Comparison of ENCODE assay signal across 1 cellular context in genomic region chr17:81902023-81902652, GRCh38.
TF ChIP-seq lines count a peak whose summit lies in the region.

TSS of gene NPB (plus strand) at chr17:81902238. CDS start at chr17:81902278, 40 bp downstream.

TF ChIP-seq in HepG2, 621 proteins besides CTCF, POLR2A, EP300 and RAD21 (continued from another document and continues in another):
- TF ChIP-seq SNAPC4 (CRISPR knock-in tag; IDR thresholded peaks at IDR 0.05) (no peak), ZZZ3 (CRISPR knock-in tag; IDR thresholded peaks at IDR 0.05; ENCODE audit: borderline replicate concordance) (no peak), ZKSCAN5 (CRISPR knock-in tag; IDR thresholded peaks at IDR 0.05) (no peak), ZBTB43 (CRISPR knock-in tag; conservative IDR thresholded peaks at IDR 0.05) (peak; percentile 5; the same call in 1 of the 2 replicates), FLYWCH1 (CRISPR knock-in tag; IDR thresholded peaks at IDR 0.05) (peak; percentile 80), RORA (CRISPR knock-in tag; IDR thresholded peaks at IDR 0.05) (no peak), ZNF354B (CRISPR knock-in tag; IDR thresholded peaks at IDR 0.05) (no peak), PAWR (CRISPR knock-in tag; IDR thresholded peaks at IDR 0.05; ENCODE audit: borderline replicate concordance) (no peak), ZMYM3 (CRISPR knock-in tag; IDR thresholded peaks at IDR 0.05) (no peak), HDAC1 (CRISPR knock-in tag; IDR thresholded peaks at IDR 0.05) (no peak), SRSF1 (optimal IDR thresholded peaks at IDR 0.05; ENCODE audit: low read depth, low read length) (no peak), AGO1 (IDR thresholded peaks at IDR 0.05; ENCODE audit: low read depth, low read length, poor library complexity, severe bottlenecking) (peak; percentile 100), ZNF605 (CRISPR knock-in tag; IDR thresholded peaks at IDR 0.05) (no peak), TSC22D2 (CRISPR knock-in tag; IDR thresholded peaks at IDR 0.05; ENCODE audit: borderline replicate concordance) (no peak), MIER2 (CRISPR knock-in tag; IDR thresholded peaks at IDR 0.05) (no peak), ZNF367 (CRISPR knock-in tag; IDR thresholded peaks at IDR 0.05; ENCODE audit: borderline replicate concordance) (no peak), CBFB (CRISPR knock-in tag; IDR thresholded peaks at IDR 0.05) (peak; percentile 15; the same call in 1 of the 2 replicates), ZNF746 (CRISPR knock-in tag; IDR thresholded peaks at IDR 0.05) (no peak), GTF2F1 (IDR thresholded peaks at IDR 0.05; ENCODE audit: low read length) (no peak), PCBP1 (IDR thresholded peaks at IDR 0.05; ENCODE audit: borderline replicate concordance, low read depth, low read length) (no peak), ARID4A (CRISPR knock-in tag; IDR thresholded peaks at IDR 0.05; ENCODE audit: borderline replicate concordance) (peak; percentile 13; the same call in 1 of the 2 replicates), ZNF274 (CRISPR knock-in tag; IDR thresholded peaks at IDR 0.05) (no peak; the same call in 1 of the 2 replicates)
- TF ChIP-seq, protein P1, sequence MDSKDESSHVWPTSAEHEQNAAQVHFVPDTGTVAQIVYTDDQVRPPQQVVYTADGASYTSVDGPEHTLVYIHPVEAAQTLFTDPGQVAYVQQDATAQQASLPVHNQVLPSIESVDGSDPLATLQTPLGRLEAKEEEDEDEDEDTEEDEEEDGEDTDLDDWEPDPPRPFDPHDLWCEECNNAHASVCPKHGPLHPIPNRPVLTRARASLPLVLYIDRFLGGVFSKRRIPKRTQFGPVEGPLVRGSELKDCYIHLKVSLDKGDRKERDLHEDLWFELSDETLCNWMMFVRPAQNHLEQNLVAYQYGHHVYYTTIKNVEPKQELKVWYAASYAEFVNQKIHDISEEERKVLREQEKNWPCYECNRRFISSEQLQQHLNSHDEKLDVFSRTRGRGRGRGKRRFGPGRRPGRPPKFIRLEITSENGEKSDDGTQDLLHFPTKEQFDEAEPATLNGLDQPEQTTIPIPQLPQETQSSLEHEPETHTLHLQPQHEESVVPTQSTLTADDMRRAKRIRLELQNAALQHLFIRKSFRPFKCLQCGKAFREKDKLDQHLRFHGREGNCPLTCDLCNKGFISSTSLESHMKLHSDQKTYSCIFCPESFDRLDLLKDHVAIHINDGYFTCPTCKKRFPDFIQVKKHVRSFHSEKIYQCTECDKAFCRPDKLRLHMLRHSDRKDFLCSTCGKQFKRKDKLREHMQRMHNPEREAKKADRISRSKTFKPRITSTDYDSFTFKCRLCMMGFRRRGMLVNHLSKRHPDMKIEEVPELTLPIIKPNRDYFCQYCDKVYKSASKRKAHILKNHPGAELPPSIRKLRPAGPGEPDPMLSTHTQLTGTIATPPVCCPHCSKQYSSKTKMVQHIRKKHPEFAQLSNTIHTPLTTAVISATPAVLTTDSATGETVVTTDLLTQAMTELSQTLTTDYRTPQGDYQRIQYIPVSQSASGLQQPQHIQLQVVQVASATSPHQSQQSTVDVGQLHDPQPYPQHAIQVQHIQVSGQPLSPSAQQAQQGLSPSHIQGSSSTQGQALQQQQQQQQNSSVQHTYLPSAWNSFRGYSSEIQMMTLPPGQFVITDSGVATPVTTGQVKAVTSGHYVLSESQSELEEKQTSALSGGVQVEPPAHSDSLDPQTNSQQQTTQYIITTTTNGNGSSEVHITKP (CRISPR knock-in tag; IDR thresholded peaks at IDR 0.05; ENCODE audit: low read depth): no peak
- TF ChIP-seq, protein P2, sequence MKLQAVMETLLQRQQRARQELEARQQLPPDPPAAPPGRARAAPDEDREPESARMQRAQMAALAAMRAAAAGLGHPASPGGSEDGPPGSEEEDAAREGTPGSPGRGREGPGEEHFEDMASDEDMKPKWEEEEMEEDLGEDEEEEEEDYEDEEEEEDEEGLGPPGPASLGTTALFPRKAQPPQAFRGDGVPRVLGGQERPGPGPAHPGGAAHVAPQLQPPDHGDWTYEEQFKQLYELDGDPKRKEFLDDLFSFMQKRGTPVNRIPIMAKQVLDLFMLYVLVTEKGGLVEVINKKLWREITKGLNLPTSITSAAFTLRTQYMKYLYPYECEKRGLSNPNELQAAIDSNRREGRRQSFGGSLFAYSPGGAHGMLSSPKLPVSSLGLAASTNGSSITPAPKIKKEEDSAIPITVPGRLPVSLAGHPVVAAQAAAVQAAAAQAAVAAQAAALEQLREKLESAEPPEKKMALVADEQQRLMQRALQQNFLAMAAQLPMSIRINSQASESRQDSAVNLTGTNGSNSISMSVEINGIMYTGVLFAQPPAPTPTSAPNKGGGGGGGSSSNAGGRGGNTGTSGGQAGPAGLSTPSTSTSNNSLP (IDR thresholded peaks at IDR 0.05; ENCODE audit: low read depth, low read length): no peak
- TF ChIP-seq, protein P3, sequence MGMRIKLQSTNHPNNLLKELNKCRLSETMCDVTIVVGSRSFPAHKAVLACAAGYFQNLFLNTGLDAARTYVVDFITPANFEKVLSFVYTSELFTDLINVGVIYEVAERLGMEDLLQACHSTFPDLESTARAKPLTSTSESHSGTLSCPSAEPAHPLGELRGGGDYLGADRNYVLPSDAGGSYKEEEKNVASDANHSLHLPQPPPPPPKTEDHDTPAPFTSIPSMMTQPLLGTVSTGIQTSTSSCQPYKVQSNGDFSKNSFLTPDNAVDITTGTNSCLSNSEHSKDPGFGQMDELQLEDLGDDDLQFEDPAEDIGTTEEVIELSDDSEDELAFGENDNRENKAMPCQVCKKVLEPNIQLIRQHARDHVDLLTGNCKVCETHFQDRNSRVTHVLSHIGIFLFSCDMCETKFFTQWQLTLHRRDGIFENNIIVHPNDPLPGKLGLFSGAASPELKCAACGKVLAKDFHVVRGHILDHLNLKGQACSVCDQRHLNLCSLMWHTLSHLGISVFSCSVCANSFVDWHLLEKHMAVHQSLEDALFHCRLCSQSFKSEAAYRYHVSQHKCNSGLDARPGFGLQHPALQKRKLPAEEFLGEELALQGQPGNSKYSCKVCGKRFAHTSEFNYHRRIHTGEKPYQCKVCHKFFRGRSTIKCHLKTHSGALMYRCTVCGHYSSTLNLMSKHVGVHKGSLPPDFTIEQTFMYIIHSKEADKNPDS (CRISPR knock-in tag; IDR thresholded peaks at IDR 0.05): no peak
- TF ChIP-seq, protein P4, sequence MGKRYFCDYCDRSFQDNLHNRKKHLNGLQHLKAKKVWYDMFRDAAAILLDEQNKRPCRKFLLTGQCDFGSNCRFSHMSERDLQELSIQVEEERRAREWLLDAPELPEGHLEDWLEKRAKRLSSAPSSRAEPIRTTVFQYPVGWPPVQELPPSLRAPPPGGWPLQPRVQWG (CRISPR knock-in tag; IDR thresholded peaks at IDR 0.05; ENCODE audit: borderline replicate concordance, low read depth): no peak
- TF ChIP-seq, protein P5, sequence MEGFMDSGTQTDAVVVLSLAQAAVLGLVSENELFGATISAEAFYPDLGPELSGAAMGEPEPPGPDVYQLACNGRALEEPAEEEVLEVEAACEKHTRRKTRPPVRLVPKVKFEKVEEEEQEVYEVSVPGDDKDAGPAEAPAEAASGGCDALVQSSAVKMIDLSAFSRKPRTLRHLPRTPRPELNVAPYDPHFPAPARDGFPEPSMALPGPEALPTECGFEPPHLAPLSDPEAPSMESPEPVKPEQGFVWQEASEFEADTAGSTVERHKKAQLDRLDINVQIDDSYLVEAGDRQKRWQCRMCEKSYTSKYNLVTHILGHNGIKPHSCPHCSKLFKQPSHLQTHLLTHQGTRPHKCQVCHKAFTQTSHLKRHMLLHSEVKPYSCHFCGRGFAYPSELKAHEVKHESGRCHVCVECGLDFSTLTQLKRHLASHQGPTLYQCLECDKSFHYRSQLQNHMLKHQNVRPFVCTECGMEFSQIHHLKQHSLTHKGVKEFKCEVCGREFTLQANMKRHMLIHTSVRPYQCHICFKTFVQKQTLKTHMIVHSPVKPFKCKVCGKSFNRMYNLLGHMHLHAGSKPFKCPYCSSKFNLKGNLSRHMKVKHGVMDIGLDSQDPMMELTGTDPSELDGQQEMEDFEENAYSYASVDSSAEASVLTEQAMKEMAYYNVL (CRISPR knock-in tag; IDR thresholded peaks at IDR 0.05; ENCODE audit: borderline replicate concordance): no peak
- TF ChIP-seq, protein P6, sequence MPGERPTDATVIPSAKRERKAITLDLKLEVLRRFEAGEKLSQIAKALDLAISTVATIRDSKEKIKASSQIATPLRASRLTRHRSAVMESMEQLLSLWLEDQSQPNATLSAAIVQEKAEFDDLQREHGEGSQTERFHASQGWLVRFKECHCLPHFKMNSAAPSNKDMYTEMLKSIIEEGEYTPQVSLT (CRISPR knock-in tag; IDR thresholded peaks at IDR 0.05; ENCODE audit: borderline replicate concordance, low read depth): no peak
- TF ChIP-seq, protein P7, sequence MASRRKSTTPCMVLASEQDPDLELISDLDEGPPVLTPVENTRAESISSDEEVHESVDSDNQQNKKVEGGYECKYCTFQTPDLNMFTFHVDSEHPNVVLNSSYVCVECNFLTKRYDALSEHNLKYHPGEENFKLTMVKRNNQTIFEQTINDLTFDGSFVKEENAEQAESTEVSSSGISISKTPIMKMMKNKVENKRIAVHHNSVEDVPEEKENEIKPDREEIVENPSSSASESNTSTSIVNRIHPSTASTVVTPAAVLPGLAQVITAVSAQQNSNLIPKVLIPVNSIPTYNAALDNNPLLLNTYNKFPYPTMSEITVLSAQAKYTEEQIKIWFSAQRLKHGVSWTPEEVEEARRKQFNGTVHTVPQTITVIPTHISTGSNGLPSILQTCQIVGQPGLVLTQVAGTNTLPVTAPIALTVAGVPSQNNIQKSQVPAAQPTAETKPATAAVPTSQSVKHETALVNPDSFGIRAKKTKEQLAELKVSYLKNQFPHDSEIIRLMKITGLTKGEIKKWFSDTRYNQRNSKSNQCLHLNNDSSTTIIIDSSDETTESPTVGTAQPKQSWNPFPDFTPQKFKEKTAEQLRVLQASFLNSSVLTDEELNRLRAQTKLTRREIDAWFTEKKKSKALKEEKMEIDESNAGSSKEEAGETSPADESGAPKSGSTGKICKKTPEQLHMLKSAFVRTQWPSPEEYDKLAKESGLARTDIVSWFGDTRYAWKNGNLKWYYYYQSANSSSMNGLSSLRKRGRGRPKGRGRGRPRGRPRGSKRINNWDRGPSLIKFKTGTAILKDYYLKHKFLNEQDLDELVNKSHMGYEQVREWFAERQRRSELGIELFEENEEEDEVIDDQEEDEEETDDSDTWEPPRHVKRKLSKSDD (CRISPR knock-in tag; IDR thresholded peaks at IDR 0.05; ENCODE audit: low read depth): peak; percentile 34
